ENCODE assay signal across 8 cellular contexts in genomic region chr3:85360742-85361387, GRCh38.
DNase-seq lines count a peak whose midpoint lies in the region; ATAC-seq and TF ChIP-seq lines count a peak whose summit lies in the region.

No MANE protein-coding gene starts in this region.

- H2AFZ ChIP-seq in OCI-LY1 (ENCODE audit: low read length): no peak overlapping the region

- no peak overlapping the region for H3K27ac ChIP-seq in OCI-LY1 (ENCODE audit: low read depth, low read length, poor library complexity, severe bottlenecking)

- no peak overlapping the region for H3K4me2 ChIP-seq in OCI-LY1 (ENCODE audit: low read length)

- H3K9me3 Mint-ChIP-seq in nephron progenitor cell: no peaks in the 10 kb centered on the region

- no peaks in the 10 kb centered on the region for H3K36me3 Mint-ChIP-seq in nephron progenitor cell (ENCODE audit: low read depth)

- H3K4me3 Mint-ChIP-seq in nephron progenitor cell: no peak overlapping the region

- peaks cover 4% of the 10 kb centered on the region for H3K4me1 Mint-ChIP-seq in nephron progenitor cell

- no peaks in the 10 kb centered on the region for H3K36me3 ChIP-seq in OCI-LY1 (ENCODE audit: insufficient read depth, low read length)

- H3K27ac Mint-ChIP-seq in nephron progenitor cell: no peak overlapping the region

- TF ChIP-seq CTCF in OCI-LY1 (IDR thresholded peaks at IDR 0.05; ENCODE audit: low read length): peak; percentile 70
- peak; percentile 89 for TF ChIP-seq CTCF in epithelial cell of esophagus (IDR thresholded peaks at IDR 0.05; ENCODE audit: insufficient read depth, low read depth, low read length, missing control alignments)
- peak; percentile 73 for TF ChIP-seq CTCF in nephron progenitor cell (IDR thresholded peaks at IDR 0.05)

- H3F3A ChIP-seq in OCI-LY1 (ENCODE audit: insufficient read depth, low read length): no peaks in the 10 kb centered on the region

- H3K27me3 ChIP-seq in OCI-LY1 (ENCODE audit: insufficient read depth, low read length): no peaks in the 10 kb centered on the region

- no peaks in the 10 kb centered on the region for H3K9me3 ChIP-seq in OCI-LY1 (ENCODE audit: low read length)

- H3K27me3 Mint-ChIP-seq in nephron progenitor cell (ENCODE audit: low read depth, poor library complexity): peaks cover 3% of the 10 kb centered on the region

- no peak overlapping the region for H3K4me3 ChIP-seq in OCI-LY1 (ENCODE audit: low read depth, low read length, poor library complexity, severe bottlenecking)
- H3K4me3 ChIP-seq in epithelial cell of esophagus (ENCODE audit: low read length): no peak overlapping the region

- H3K9me2 ChIP-seq in OCI-LY1 (ENCODE audit: low read depth, low read length): no peaks in the 10 kb centered on the region

- peak; percentile 53 for DNase-seq in ACHN
- peak; percentile 22 for DNase-seq in HT-29 (ENCODE audit: low spot score)
- peak; percentile 76 for DNase-seq in epithelial cell of esophagus (ENCODE audit: low read depth)
- peak; percentile 64 for DNase-seq in nephron progenitor cell
- no peak for DNase-seq in T-helper 9 cell

- H3K9ac ChIP-seq in OCI-LY1 (ENCODE audit: low read length): no peak overlapping the region

- H4K20me1 ChIP-seq in OCI-LY1 (ENCODE audit: insufficient read depth, low read length): no peaks in the 10 kb centered on the region

- no peaks in the 10 kb centered on the region for H3K4me1 ChIP-seq in OCI-LY1 (ENCODE audit: insufficient read depth, low read length, severe bottlenecking)

- no peaks in the 10 kb centered on the region for H3K79me2 ChIP-seq in OCI-LY1 (ENCODE audit: insufficient read depth, low read length)

- peak; percentile 70 for ATAC-seq in GM18511 (IDR thresholded peaks at IDR 0.05; ENCODE audit: unreplicated experiment)
- no peak for ATAC-seq in activated CD4-positive, CD25-positive, alpha-beta regulatory T cell treated with anti-CD3 and anti-CD28 coated beads, Interleukin-2, amount 50 U/mL, for 24 hours

- in situ Hi-C loops in ACHN (cut with HindIII; ENCODE audit: low pct_ligation_motif_present, low pct_unique_long_range_greater_than_20kb, low sequenced_read_pairs): no loop called here
